9 cellular contexts compared by ENCODE assay signal in the genomic region with DNA sequence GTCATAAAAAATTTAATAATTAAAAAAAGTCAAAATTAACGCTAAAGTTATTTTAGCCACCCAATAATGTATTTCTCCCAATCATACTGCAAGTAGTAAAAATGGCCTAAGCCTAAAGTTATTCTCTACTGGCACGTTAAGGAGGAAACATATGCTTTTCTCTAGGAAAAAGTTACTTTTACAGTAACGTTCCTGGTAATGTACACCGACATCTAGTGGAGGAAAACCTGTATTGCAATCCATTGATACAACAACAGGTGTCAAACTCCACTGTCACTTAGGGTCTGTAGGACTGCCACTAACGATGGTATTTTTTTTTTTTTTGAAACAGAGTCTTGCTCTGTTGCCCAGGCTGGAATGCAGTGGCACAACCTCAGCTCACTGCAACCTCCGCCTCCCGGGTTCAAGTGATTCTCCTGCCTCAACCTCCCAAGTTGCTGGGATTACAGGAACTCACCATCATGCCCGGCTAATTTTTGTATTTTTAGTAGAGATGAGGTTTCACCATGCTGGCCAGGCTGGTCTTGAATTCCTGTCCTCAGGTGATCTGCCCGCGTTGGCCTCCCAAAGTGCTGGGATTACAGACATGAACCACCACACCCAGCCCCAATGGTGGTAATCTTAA. TPM values are rescaled to one million over a fixed set of nuclear protein-coding genes. Genes with fewer than 3 reads are reported as not detected.
DNase-seq lines count a peak whose midpoint lies in the region; ATAC-seq, FAIRE-seq and TF ChIP-seq lines count a peak whose summit lies in the region.
"Not testable (repeated sequence)": the region's sequence is repeated elsewhere in the genome, so short reads cannot be mapped to it uniquely, and the experiment has no call there.
"Had no signal": no experiment of that assay in that cellular context is flagged by ENCODE, and none has a peak within 500 bp of the region (broad histone marks: within the 10 kb centered on the region; RNA-seq: fewer than 3 reads in every experiment).

No MANE protein-coding gene starts in this region.

- not testable (repeated sequence) for H3K36me3 ChIP-seq in lung (ENCODE audit: control insufficient read depth in 2 of 2, insufficient read depth in 2 of 2, low read length in 2 of 2)

- TF ChIP-seq CTCF in fibroblast of pulmonary artery (IDR thresholded peaks at IDR 0.05; ENCODE audit: low read length, missing control alignments) = peak; percentile 91
- TF ChIP-seq CTCF in lung (IDR thresholded peaks at IDR 0.05; ENCODE audit: control extremely low read depth, extremely low read depth) = peak; percentile 72

- H3K9me3 ChIP-seq in lung (ENCODE audit: control insufficient read depth in 2 of 2, insufficient read depth in 1 of 2, low read length in 1 of 2) = not testable (repeated sequence)

- ATAC-seq in lung (ENCODE audit: insufficient read depth, low FRiP score) = not testable (repeated sequence)

- WGBS in lung, 2 donors = 28 to 31% methylated on average over 10 of the region's 10 CpGs

- H3K4me1 ChIP-seq in lung (ENCODE audit: control insufficient read depth in 2 of 2, insufficient read depth in 2 of 2, low read length in 2 of 2) = not testable (repeated sequence)

- H3K27ac ChIP-seq in lung (ENCODE audit: low read depth in 1 of 2, low read length in 1 of 2) = not testable (repeated sequence)

- not testable (repeated sequence) for H3K27me3 ChIP-seq in lung (ENCODE audit: control insufficient read depth, insufficient read depth)

- DNase-seq in CMK (ENCODE audit: low read depth) (peak; percentile 36), GM18507 (ENCODE audit: extremely low spot score, insufficient read length, low read depth) (peak; percentile 38), MV-4-11 (lab: John Stamatoyannopoulos, UW) (peak; percentile 61), OCI-M1 (lab: John Stamatoyannopoulos, UW) (peak; percentile 75), amniotic epithelial cell (ENCODE audit: low read depth) (peak; percentile 19), fibroblast of pulmonary artery (ENCODE audit: low read depth) (peak; percentile 48), stromal cell of bone marrow (ENCODE audit: low read depth) (peak; percentile 18)
- DNase-seq in lung (ENCODE audit: low spot score) = not testable (repeated sequence)

- not testable (repeated sequence) for H3K4me3 ChIP-seq in fibroblast of pulmonary artery (replicated peaks; ENCODE audit: low read depth, low read length); lung

- FAIRE-seq in GM18507 (lab: Jason Lieb, UNC) = peak; percentile 81

RNA-seq across cellular contexts. Expression of a gene that starts 13.5 kb away (rescaled TPM):
- 10 to 100 TPM in 1 of 2 donors, 1 to 10 TPM in 1; 8.0 to 29.3 TPM for total RNA-seq in lung
- 100 to 1,000 TPM in 1 of 2 donors, 1 to 10 TPM in 1; 8.7 to 153 TPM for polyA plus RNA-seq in lung

RNA-seq across cellular contexts. Expression of a gene that starts 46.0 kb away (rescaled TPM):
- 10 to 100 TPM in 1 of 2 donors, 1 to 10 TPM in 1; 5.1 to 33.3 TPM for total RNA-seq in lung
- polyA plus RNA-seq in lung = 10 to 100 TPM in 1 of 2 donors, 1 to 10 TPM in 1; 8.1 to 90.5 TPM

RNA-seq across cellular contexts. Expression of a gene that starts 47.9 kb away (rescaled TPM):
- total RNA-seq in lung = not detected
- not detected for polyA plus RNA-seq in lung
- total RNA-seq: omental fat pad had no signal
